In genomic region chr6:34052918-34053608, GRCh38 we compare ENCODE assay signal across 1 cellular context.
TF ChIP-seq lines count a peak whose summit lies in the region.

No MANE protein-coding gene starts in this region.

TF ChIP-seq in K562, 482 proteins besides CTCF, POLR2A, EP300 and RAD21 (continued from another document):
- TF ChIP-seq, protein P1, sequence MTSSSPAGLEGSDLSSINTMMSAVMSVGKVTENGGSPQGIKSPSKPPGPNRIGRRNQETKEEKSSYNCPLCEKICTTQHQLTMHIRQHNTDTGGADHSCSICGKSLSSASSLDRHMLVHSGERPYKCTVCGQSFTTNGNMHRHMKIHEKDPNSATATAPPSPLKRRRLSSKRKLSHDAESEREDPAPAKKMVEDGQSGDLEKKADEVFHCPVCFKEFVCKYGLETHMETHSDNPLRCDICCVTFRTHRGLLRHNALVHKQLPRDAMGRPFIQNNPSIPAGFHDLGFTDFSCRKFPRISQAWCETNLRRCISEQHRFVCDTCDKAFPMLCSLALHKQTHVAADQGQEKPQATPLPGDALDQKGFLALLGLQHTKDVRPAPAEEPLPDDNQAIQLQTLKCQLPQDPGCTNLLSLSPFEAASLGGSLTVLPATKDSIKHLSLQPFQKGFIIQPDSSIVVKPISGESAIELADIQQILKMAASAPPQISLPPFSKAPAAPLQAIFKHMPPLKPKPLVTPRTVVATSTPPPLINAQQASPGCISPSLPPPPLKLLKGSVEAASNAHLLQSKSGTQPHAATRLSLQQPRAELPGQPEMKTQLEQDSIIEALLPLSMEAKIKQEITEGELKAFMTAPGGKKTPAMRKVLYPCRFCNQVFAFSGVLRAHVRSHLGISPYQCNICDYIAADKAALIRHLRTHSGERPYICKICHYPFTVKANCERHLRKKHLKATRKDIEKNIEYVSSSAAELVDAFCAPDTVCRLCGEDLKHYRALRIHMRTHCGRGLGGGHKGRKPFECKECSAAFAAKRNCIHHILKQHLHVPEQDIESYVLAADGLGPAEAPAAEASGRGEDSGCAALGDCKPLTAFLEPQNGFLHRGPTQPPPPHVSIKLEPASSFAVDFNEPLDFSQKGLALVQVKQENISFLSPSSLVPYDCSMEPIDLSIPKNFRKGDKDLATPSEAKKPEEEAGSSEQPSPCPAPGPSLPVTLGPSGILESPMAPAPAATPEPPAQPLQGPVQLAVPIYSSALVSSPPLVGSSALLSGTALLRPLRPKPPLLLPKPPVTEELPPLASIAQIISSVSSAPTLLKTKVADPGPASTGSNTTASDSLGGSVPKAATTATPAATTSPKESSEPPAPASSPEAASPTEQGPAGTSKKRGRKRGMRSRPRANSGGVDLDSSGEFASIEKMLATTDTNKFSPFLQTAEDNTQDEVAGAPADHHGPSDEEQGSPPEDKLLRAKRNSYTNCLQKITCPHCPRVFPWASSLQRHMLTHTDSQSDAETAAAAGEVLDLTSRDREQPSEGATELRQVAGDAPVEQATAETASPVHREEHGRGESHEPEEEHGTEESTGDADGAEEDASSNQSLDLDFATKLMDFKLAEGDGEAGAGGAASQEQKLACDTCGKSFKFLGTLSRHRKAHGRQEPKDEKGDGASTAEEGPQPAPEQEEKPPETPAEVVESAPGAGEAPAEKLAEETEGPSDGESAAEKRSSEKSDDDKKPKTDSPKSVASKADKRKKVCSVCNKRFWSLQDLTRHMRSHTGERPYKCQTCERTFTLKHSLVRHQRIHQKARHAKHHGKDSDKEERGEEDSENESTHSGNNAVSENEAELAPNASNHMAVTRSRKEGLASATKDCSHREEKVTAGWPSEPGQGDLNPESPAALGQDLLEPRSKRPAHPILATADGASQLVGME (CRISPR knock-in tag; IDR thresholded peaks at IDR 0.05), result no peak
- TF ChIP-seq ZBTB7A (IDR thresholded peaks at IDR 0.05; ENCODE audit: borderline replicate concordance, control insufficient read depth, low read depth, low read length) (0 out of 2 replicates have a peak, but pooled peaks have one; percentile 18), GATAD2A (IDR thresholded peaks at IDR 0.05) (no peak), ZBTB49 (CRISPR knock-in tag; IDR thresholded peaks at IDR 0.05; ENCODE audit: borderline replicate concordance) (no peak), CTBP1 (IDR thresholded peaks at IDR 0.05; ENCODE audit: borderline replicate concordance) (no peak; the same call in 1 of the 2 replicates), ZFP30 (CRISPR knock-in tag; IDR thresholded peaks at IDR 0.05; ENCODE audit: borderline replicate concordance) (no peak), PCBP2 (IDR thresholded peaks at IDR 0.05; ENCODE audit: low read depth, low read length, poor library complexity, severe bottlenecking) (no peak), PHB (CRISPR knock-in tag; IDR thresholded peaks at IDR 0.05) (no peak), TRIM24 (IDR thresholded peaks at IDR 0.05) (peak in 1 of 2 experiments; percentile 28; a peak in 1 of 4 replicates), TEAD4 (IDR thresholded peaks at IDR 0.05; ENCODE audit: low read length) (peak; percentile 52; the same call in 1 of the 2 replicates), TEAD4 (CRISPR knock-in tag; IDR thresholded peaks at IDR 0.05; ENCODE audit: borderline replicate concordance) (no peak), NELFE (IDR thresholded peaks at IDR 0.05; ENCODE audit: insufficient read depth, insufficient read length) (no peak), KDM1A (IDR thresholded peaks at IDR 0.05) (peak in 1 of 2 experiments; percentile 57; a peak in 2 of 4 replicates)
- TF ChIP-seq, protein P2, sequence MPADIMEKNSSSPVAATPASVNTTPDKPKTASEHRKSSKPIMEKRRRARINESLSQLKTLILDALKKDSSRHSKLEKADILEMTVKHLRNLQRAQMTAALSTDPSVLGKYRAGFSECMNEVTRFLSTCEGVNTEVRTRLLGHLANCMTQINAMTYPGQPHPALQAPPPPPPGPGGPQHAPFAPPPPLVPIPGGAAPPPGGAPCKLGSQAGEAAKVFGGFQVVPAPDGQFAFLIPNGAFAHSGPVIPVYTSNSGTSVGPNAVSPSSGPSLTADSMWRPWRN (IDR thresholded peaks at IDR 0.05; ENCODE audit: low read depth), result 0 out of 2 replicates have a peak, but pooled peaks have one; percentile 33
